In genomic region chr1:231240883-231241735, GRCh38 we compare ENCODE assay signal across 8 cellular contexts. TPM values are rescaled to one million over a fixed set of nuclear protein-coding genes. Genes with fewer than 3 reads are reported as not detected.
DNase-seq lines count a peak whose midpoint lies in the region; ATAC-seq, FAIRE-seq and TF ChIP-seq lines count a peak whose summit lies in the region.

Gene GNPAT (plus strand): TSS chr1:231241212. CDS start chr1:231241379, 167 bp downstream.

- TF ChIP-seq POLR2A in gastroesophageal sphincter (IDR thresholded peaks at IDR 0.05): peak; percentile 76 to 80

- H3K4me3 ChIP-seq in MM.1S (ENCODE audit: low read length) (peak within 1 kb of the TSS; percentile 83), gastroesophageal sphincter (peak within 1 kb of the TSS; percentile 66 to 80)

- H3K27ac Mint-ChIP-seq in H9: peak within 1 kb of the TSS; percentile 45 to 95 (median 88)
- H3K27ac Mint-ChIP-seq in activated naive CD4-positive, alpha-beta T cell treated with anti-CD3 and anti-CD28 coated beads for 36 hours: peak within 1 kb of the TSS; percentile 82

- no peak within 1 kb of the TSS for H2BK5ac ChIP-seq in H9 (ENCODE audit: insufficient read length, low read length)

- TF ChIP-seq EP300 in gastroesophageal sphincter (IDR thresholded peaks at IDR 0.05): no peak

- no peak within 1 kb of the TSS for H4K5ac ChIP-seq in H9 (ENCODE audit: insufficient read length, low read depth, low read length)

- H3K9me3 ChIP-seq in H9 (ENCODE audit: control insufficient read depth, low read depth, low read length): no peaks in the 10 kb centered on the region
- no peaks in the 10 kb centered on the region for H3K9me3 ChIP-seq in MM.1S (replicated peaks; ENCODE audit: insufficient read depth, low read length)
- no peaks in the 10 kb centered on the region for H3K9me3 ChIP-seq in gastroesophageal sphincter

- H3K4me1 ChIP-seq in H9 (ENCODE audit: insufficient read depth, low read length) (no peaks in the 10 kb centered on the region), MM.1S (ENCODE audit: low read length) (peaks cover 19% of the 10 kb centered on the region), gastroesophageal sphincter (peaks cover 3 to 58% (median 20%) of the 10 kb centered on the region in 3 donors)

- H2BK120ac ChIP-seq in H9 (ENCODE audit: low read depth, low read length, poor library complexity, severe bottlenecking): no peak within 1 kb of the TSS

- TF ChIP-seq CTCF in H9 (conservative IDR thresholded peaks at IDR 0.05) (no peak), MM.1S (IDR thresholded peaks at IDR 0.05; ENCODE audit: low read length) (no peak), gastroesophageal sphincter (IDR thresholded peaks at IDR 0.05) (peak in 1 of 4 experiments; percentile 39)

- peak; percentile 97 for ATAC-seq in gastroesophageal sphincter

- H2BK15ac ChIP-seq in H9 (ENCODE audit: low read depth, low read length): no peak within 1 kb of the TSS

- H2AFZ ChIP-seq in H9 (ENCODE audit: low read length) (peak within 1 kb of the TSS; percentile 65), MM.1S (ENCODE audit: low read length) (peak within 1 kb of the TSS; percentile 89)

- H2BK12ac ChIP-seq in H9 (ENCODE audit: insufficient read length, low read depth, low read length): no peak within 1 kb of the TSS

- no peak within 1 kb of the TSS for H4K91ac ChIP-seq in H9 (ENCODE audit: insufficient read length, low read depth, low read length)

- WGBS in H9 (ENCODE audit: extremely low coverage, insufficient read length, low lambda C conversion rate): no CpG with 5 or more reads among the region's 51 CpGs
- WGBS in gastroesophageal sphincter (ENCODE audit: low coverage in 1 of 2), 2 donors: 0% methylated on average over 9 to 12 of the region's 51 CpGs

- 0 out of 2 replicates have a peak, but pooled peaks cover 3% of the 10 kb centered on the region for H3K36me3 ChIP-seq in MM.1S (replicated peaks; ENCODE audit: insufficient read depth, low read length)
- peaks cover 0 to 24% of the 10 kb centered on the region in 2 donors for H3K36me3 ChIP-seq in gastroesophageal sphincter

- H3K4me2 ChIP-seq in H9 (ENCODE audit: insufficient read depth, insufficient read length, low read length) (peak within 1 kb of the TSS; percentile 90), MM.1S (ENCODE audit: low read depth, low read length) (peak within 1 kb of the TSS; percentile 93)

- H3K9me3 Mint-ChIP-seq in H9: no peaks in the 10 kb centered on the region
- H3K9me3 Mint-ChIP-seq in activated naive CD4-positive, alpha-beta T cell treated with anti-CD3 and anti-CD28 coated beads for 36 hours: no peaks in the 10 kb centered on the region

- H3K79me2 ChIP-seq in H9 (ENCODE audit: insufficient read depth, low read length) (peaks cover 2% of the 10 kb centered on the region), MM.1S (ENCODE audit: low read length) (peaks cover 68% of the 10 kb centered on the region)

- FAIRE-seq in G401.6 (lab: Jason Lieb, UNC): peak; percentile 39

- H3F3A ChIP-seq in MM.1S (ENCODE audit: insufficient read depth, low read length): no peaks in the 10 kb centered on the region

- no peaks in the 10 kb centered on the region for H3K27me3 Mint-ChIP-seq in H9 (ENCODE audit: low read depth)
- H3K27me3 Mint-ChIP-seq in activated naive CD4-positive, alpha-beta T cell treated with anti-CD3 and anti-CD28 coated beads for 36 hours (ENCODE audit: low read depth): no peaks in the 10 kb centered on the region

- H3K4ac ChIP-seq in H9 (ENCODE audit: low read depth, low read length): no peak within 1 kb of the TSS

- H3K27me3 ChIP-seq in H9 (ENCODE audit: insufficient read depth, low read length) (no peaks in the 10 kb centered on the region), MM.1S (replicated peaks; ENCODE audit: insufficient read depth, low read length) (no peaks in the 10 kb centered on the region), gastroesophageal sphincter (no peaks in the 10 kb centered on the region)

- H3K18ac ChIP-seq in H9 (ENCODE audit: insufficient read length, low read depth, low read length): no peak within 1 kb of the TSS

- no peak within 1 kb of the TSS for H4K8ac ChIP-seq in H9 (replicated peaks; ENCODE audit: insufficient read length, low read depth, low read length)

- H4K20me1 ChIP-seq in H9 (ENCODE audit: control insufficient read depth, insufficient read depth, insufficient read length) (no peaks in the 10 kb centered on the region), MM.1S (ENCODE audit: insufficient read depth, low read length) (no peaks in the 10 kb centered on the region)

- H3K9me2 ChIP-seq in MM.1S (replicated peaks; ENCODE audit: insufficient read depth, low read length): no peaks in the 10 kb centered on the region

- intact Hi-C loops in activated naive CD4-positive, alpha-beta T cell treated with anti-CD3 and anti-CD28 coated beads for 36 hours (cut with micrococcal nuclease): loop anchor here (1.0 to 5.0 kb wide), 8 partner anchors 30 to 598 kb away; partner anchors contain the start of genes COG2, EGLN1, SPRTN and TSNAX

- DNase-seq in H9 (peak; percentile 88), MM.1S (peak; percentile 93), SK-N-DZ (ENCODE audit: low spot score) (peak; percentile 79), non-pigmented ciliary epithelial cell (ENCODE audit: low read depth) (peak; percentile 30), substantia nigra (lab: John Stamatoyannopoulos, UW) (peak; percentile 25 to 90 (median 75))
- DNase-seq in activated naive CD4-positive, alpha-beta T cell treated with anti-CD3 and anti-CD28 coated beads for 36 hours: peak; percentile 90

- H3K9ac ChIP-seq in H9 (ENCODE audit: extremely low read depth, insufficient read length, low read length): peak within 1 kb of the TSS; percentile 68
- H3K9ac ChIP-seq in MM.1S (ENCODE audit: low read length): peak within 1 kb of the TSS; percentile 85

- H3K23ac ChIP-seq in H9 (ENCODE audit: insufficient read length, low read depth, low read length): no peak within 1 kb of the TSS

- peaks cover 0 to 19% (median 15%) of the 10 kb centered on the region in 3 experiments; a peak in 5 of 7 replicates for H3K36me3 Mint-ChIP-seq in H9 (ENCODE audit: insufficient read depth in 1 of 3, low read depth in 3 of 3)
- H3K36me3 Mint-ChIP-seq in activated naive CD4-positive, alpha-beta T cell treated with anti-CD3 and anti-CD28 coated beads for 36 hours (ENCODE audit: low read depth): peaks cover 36% of the 10 kb centered on the region

- peaks cover 17 to 18% of the 10 kb centered on the region in 2 experiments for H3K4me1 Mint-ChIP-seq in H9
- peaks cover 58% of the 10 kb centered on the region for H3K4me1 Mint-ChIP-seq in activated naive CD4-positive, alpha-beta T cell treated with anti-CD3 and anti-CD28 coated beads for 36 hours (ENCODE audit: low read depth)

- H3K14ac ChIP-seq in H9 (ENCODE audit: insufficient read depth, low read length): peak within 1 kb of the TSS; percentile 56; the same call in 1 of the 2 replicates

- H3T11ph ChIP-seq in H9 (ENCODE audit: low read length): no peak within 1 kb of the TSS

- H2AK5ac ChIP-seq in H9 (ENCODE audit: insufficient read length, low read length): no peak within 1 kb of the TSS

- H3K27ac ChIP-seq in H9 (ENCODE audit: insufficient read length, low read depth, low read length) (no peak within 1 kb of the TSS), MM.1S (ENCODE audit: low read length) (peak within 1 kb of the TSS; percentile 29; the same call in 1 of the 2 replicates), gastroesophageal sphincter (peak within 1 kb of the TSS; percentile 41 to 90 (median 84)), substantia nigra (ENCODE audit: low read depth, low read length, poor library complexity, severe bottlenecking) (peak within 1 kb of the TSS; percentile 81)

- CTCF ChIA-PET in activated naive CD4-positive, alpha-beta T cell treated with anti-CD3 and anti-CD28 coated beads for 36 hours (lab: Charles Lee): interaction anchor here (0.7 to 1.4 kb wide), 4 partner anchors 9 to 599 kb away, joined by 3 to 6 read pairs (median 4); no protein-coding TSS in a partner anchor

- no peaks in the 10 kb centered on the region for H3K79me1 ChIP-seq in H9 (ENCODE audit: insufficient read depth, low read depth, low read length, poor library complexity, severe bottlenecking)

- no peak within 1 kb of the TSS for H3K56ac ChIP-seq in H9 (ENCODE audit: insufficient read length, low read depth, low read length)

- H3K23me2 ChIP-seq in H9 (ENCODE audit: insufficient read length, low read depth, low read length, poor library complexity, severe bottlenecking): peaks cover 14% of the 10 kb centered on the region

- H3K4me3 Mint-ChIP-seq in H9: peak within 1 kb of the TSS; percentile 93 to 95
- peak within 1 kb of the TSS; percentile 97 for H3K4me3 Mint-ChIP-seq in activated naive CD4-positive, alpha-beta T cell treated with anti-CD3 and anti-CD28 coated beads for 36 hours

- H2BK20ac ChIP-seq in H9 (ENCODE audit: low read depth, low read length, poor library complexity, severe bottlenecking): no peak within 1 kb of the TSS

RNA-seq across cellular contexts. Expression of gene GNPAT, which starts in this region (rescaled TPM):
- total RNA-seq in H9 (2021): 38.1 and 39.4 TPM in 2 replicates
- 52.5 and 56.1 TPM in 2 replicates for polyA plus RNA-seq in SK-N-DZ (2014; cell fraction: cytosol; rRNA removed)
- 62.6 and 62.9 TPM in 2 replicates for polyA plus RNA-seq in SK-N-DZ (2014; cell fraction: nucleus; rRNA removed)
- 10 to 100 TPM; 60.4 to 62.0 TPM for total RNA-seq in activated naive CD4-positive, alpha-beta T cell treated with anti-CD3 and anti-CD28 coated beads for 36 hours
- total RNA-seq in gastroesophageal sphincter: 10 to 100 TPM; 43.8 to 74.5 (median 57.7) TPM

Comparison
In these comparisons a context has a peak if more than half of its experiments do, and no peak if none do; other contexts are left out.
1. DNase-seq: peak in every context shown above with its lines; median percentile 93 in MM.1S; 90 in activated naive CD4-positive, alpha-beta T cell treated with anti-CD3 and anti-CD28 coated beads for 36 hours; 88 in H9; 79 in SK-N-DZ; 75 in substantia nigra; 30 in non-pigmented ciliary epithelial cell.